Comparison of ENCODE assay signal across 1 cellular context in genomic region chr3:171491412-171491811, GRCh38.
TF ChIP-seq lines count a peak whose summit lies in the region.

No MANE protein-coding gene starts in this region.

TF ChIP-seq in IMR-90, 13 proteins besides CTCF, POLR2A, EP300 and RAD21:
- TF ChIP-seq BHLHE40 (IDR thresholded peaks at IDR 0.05; ENCODE audit: low read depth, low read length), result no peak
- no peak for TF ChIP-seq MXI1 (IDR thresholded peaks at IDR 0.05; ENCODE audit: borderline replicate concordance, low read depth, low read length)
- no peak for TF ChIP-seq MAFK (IDR thresholded peaks at IDR 0.05; ENCODE audit: low read depth, low read length)
- TF ChIP-seq MAZ (IDR thresholded peaks at IDR 0.05; ENCODE audit: borderline replicate concordance, low read depth, low read length), result no peak
- no peak for TF ChIP-seq CHD1 (IDR thresholded peaks at IDR 0.05; ENCODE audit: low read depth, low read length)
